ENCODE assay signal across 1 cellular context in genomic region chr5:177601577-177602457, GRCh38.
A peak's percentile ranks its signal among the peaks of the same experiment; 100 is the strongest.
TF ChIP-seq lines count a peak whose summit lies in the region.

No MANE protein-coding gene starts in this region.

TF ChIP-seq in HepG2, 621 proteins besides CTCF, POLR2A, EP300 and RAD21:
- no peak for TF ChIP-seq U2AF2 (IDR thresholded peaks at IDR 0.05; ENCODE audit: low read depth, low read length)
- TF ChIP-seq CHD4 (IDR thresholded peaks at IDR 0.05; ENCODE audit: borderline replicate concordance, low read length), result no peak
- peak; percentile 62 for TF ChIP-seq STAG1 (CRISPR knock-in tag; IDR thresholded peaks at IDR 0.05)
- no peak for TF ChIP-seq CCAR2 (optimal IDR thresholded peaks at IDR 0.05; ENCODE audit: low read depth, low read length)
TF ChIP-seq in HepG2: peak in this region for 1.
